2 cellular contexts compared by ENCODE assay signal in genomic region chr2:151978709-151979108, GRCh38.
TF ChIP-seq lines count a peak whose summit lies in the region.

No MANE protein-coding gene starts in this region.

TF ChIP-seq in H1, 55 proteins besides CTCF, POLR2A, EP300 and RAD21 (continued from another document):
- TF ChIP-seq TEAD4 (IDR thresholded peaks at IDR 0.05; ENCODE audit: low read depth, low read length) = no peak
- TF ChIP-seq POU5F1 (IDR thresholded peaks at IDR 0.05; ENCODE audit: low read depth, low read length) = no peak
- no peak for TF ChIP-seq BACH1 (IDR thresholded peaks at IDR 0.05; ENCODE audit: low read length)
- no peak for TF ChIP-seq KDM1A (IDR thresholded peaks at IDR 0.05; ENCODE audit: borderline replicate concordance, low read length)
- TF ChIP-seq ZNF274 (IDR thresholded peaks at IDR 0.05; ENCODE audit: borderline replicate concordance, extremely low read depth, low read length) = no peak
- no peak for TF ChIP-seq TAF7 (optimal IDR thresholded peaks at IDR 0.05; ENCODE audit: borderline replicate concordance, low read depth, low read length)
- no peak for TF ChIP-seq ATF2 (IDR thresholded peaks at IDR 0.05; ENCODE audit: low read length)
- TF ChIP-seq SAP30 (IDR thresholded peaks at IDR 0.05; ENCODE audit: insufficient read depth, insufficient replicate concordance, low read length) = no peak
- no peak for TF ChIP-seq USF2 (IDR thresholded peaks at IDR 0.05; ENCODE audit: low read length)

TF ChIP-seq in neural cell, 6 proteins besides CTCF, POLR2A, EP300 and RAD21 (continued from another document):
- TF ChIP-seq EZH2 (IDR thresholded peaks at IDR 0.05; ENCODE audit: borderline replicate concordance, insufficient read depth, low read length, poor library complexity, severe bottlenecking) = no peak
